In genomic region chr15:99016680-99017321, GRCh38 we compare ENCODE assay signal across 11 cellular contexts. TPM values are rescaled to one million over a fixed set of nuclear protein-coding genes. Genes with fewer than 3 reads are reported as not detected.
A peak's percentile ranks its signal among the peaks of the same experiment; 100 is the strongest.
DNase-seq lines count a peak whose midpoint lies in the region; ATAC-seq and TF ChIP-seq lines count a peak whose summit lies in the region.
"Had no signal": no experiment of that assay in that cellular context is flagged by ENCODE, and none has a peak within 500 bp of the region (broad histone marks: within the 10 kb centered on the region; RNA-seq: fewer than 3 reads in every experiment).

No MANE protein-coding gene starts in this region.

- no peak overlapping the region for H3K4me3 ChIP-seq in WERI-Rb-1 (ENCODE audit: low read depth, low read length)
- no peak overlapping the region for H3K4me3 ChIP-seq in lower lobe of right lung

- no peak overlapping the region for H3K27ac Mint-ChIP-seq in immature natural killer cell

- intact Hi-C loops in lower lobe of right lung (cut with DNase I): no loop called here

- H3K4me3 Mint-ChIP-seq in immature natural killer cell: peak overlapping the region in 4 of 5 donors; percentile 25 to 61 (median 44)

- H3K36me3 ChIP-seq in WERI-Rb-1: no peaks in the 10 kb centered on the region
- no peaks in the 10 kb centered on the region for H3K36me3 ChIP-seq in lower lobe of right lung

- H3K27me3 Mint-ChIP-seq in immature natural killer cell (ENCODE audit: low read depth in 3 of 3): peaks cover 0 to 21% (median 7%) of the 10 kb centered on the region in 3 donors

- H3K27me3 ChIP-seq in WERI-Rb-1 (ENCODE audit: insufficient read depth, low read depth, severe bottlenecking) (no peaks in the 10 kb centered on the region), lower lobe of right lung (ENCODE audit: low read depth) (peaks cover 20% of the 10 kb centered on the region)

- H3K4me1 ChIP-seq in lower lobe of right lung: peaks cover 10% of the 10 kb centered on the region

- H3K9me3 ChIP-seq in WERI-Rb-1 (ENCODE audit: severe bottlenecking) (no peaks in the 10 kb centered on the region), lower lobe of right lung (no peaks in the 10 kb centered on the region)

- no peaks in the 10 kb centered on the region for H3K9me3 Mint-ChIP-seq in immature natural killer cell

- peak; percentile 66 for DNase-seq in AG08396 (ENCODE audit: low spot score)
- peak; percentile 47 for DNase-seq in HCEC 1CT
- no peak for DNase-seq in WERI-Rb-1
- no peak for DNase-seq in immature natural killer cell
- DNase-seq in lower lobe of right lung: no peak
- DNase-seq: activated CD4-positive, alpha-beta T cell treated with anti-CD3 and anti-CD28 coated beads, Interleukin-2, amount 50 U/mL, for 4 hours; stimulated activated CD4-positive, alpha-beta T cell treated with anti-CD3 and anti-CD28 coated beads, Interleukin-2, amount 100 ng/mL, for 48 hours had no signal

- no peaks in the 10 kb centered on the region for H3K36me3 Mint-ChIP-seq in immature natural killer cell

- H3K4me1 Mint-ChIP-seq in immature natural killer cell: peaks cover 1 to 8% of the 10 kb centered on the region in 2 donors

- TF ChIP-seq CTCF in WERI-Rb-1 (IDR thresholded peaks at IDR 0.05; ENCODE audit: low read depth, low read length) (no peak), lower lobe of right lung (IDR thresholded peaks at IDR 0.05) (no peak)

- H3K27ac ChIP-seq in WERI-Rb-1 (peak overlapping the region; percentile 76), lower lobe of right lung (no peak overlapping the region)

- ATAC-seq in lower lobe of right lung: no peak
- no peak for ATAC-seq in HG03457 (IDR thresholded peaks at IDR 0.05; ENCODE audit: unreplicated experiment)
- no peak for ATAC-seq in GM21717 (IDR thresholded peaks at IDR 0.05; ENCODE audit: unreplicated experiment)
- no peak for ATAC-seq in HG03095 (IDR thresholded peaks at IDR 0.05; ENCODE audit: unreplicated experiment)

RNA-seq across cellular contexts. Expression of gene PGPEP1L, which starts 9.2 kb away (rescaled TPM):
- not detected for polyA plus RNA-seq in immature natural killer cell
- total RNA-seq in lower lobe of right lung: not detected
- total RNA-seq: lower leg skin had no signal

Comparison
In these comparisons a context has a peak if more than half of its experiments do, and no peak if none do; other contexts are left out.
1. DNase-seq: peak in AG08396 (single experiment) and HCEC 1CT (single experiment); none in WERI-Rb-1 (single experiment), immature natural killer cell (0 of 3) and lower lobe of right lung (single experiment).